ENCODE assay signal across 1 cellular context in the genomic region with DNA sequence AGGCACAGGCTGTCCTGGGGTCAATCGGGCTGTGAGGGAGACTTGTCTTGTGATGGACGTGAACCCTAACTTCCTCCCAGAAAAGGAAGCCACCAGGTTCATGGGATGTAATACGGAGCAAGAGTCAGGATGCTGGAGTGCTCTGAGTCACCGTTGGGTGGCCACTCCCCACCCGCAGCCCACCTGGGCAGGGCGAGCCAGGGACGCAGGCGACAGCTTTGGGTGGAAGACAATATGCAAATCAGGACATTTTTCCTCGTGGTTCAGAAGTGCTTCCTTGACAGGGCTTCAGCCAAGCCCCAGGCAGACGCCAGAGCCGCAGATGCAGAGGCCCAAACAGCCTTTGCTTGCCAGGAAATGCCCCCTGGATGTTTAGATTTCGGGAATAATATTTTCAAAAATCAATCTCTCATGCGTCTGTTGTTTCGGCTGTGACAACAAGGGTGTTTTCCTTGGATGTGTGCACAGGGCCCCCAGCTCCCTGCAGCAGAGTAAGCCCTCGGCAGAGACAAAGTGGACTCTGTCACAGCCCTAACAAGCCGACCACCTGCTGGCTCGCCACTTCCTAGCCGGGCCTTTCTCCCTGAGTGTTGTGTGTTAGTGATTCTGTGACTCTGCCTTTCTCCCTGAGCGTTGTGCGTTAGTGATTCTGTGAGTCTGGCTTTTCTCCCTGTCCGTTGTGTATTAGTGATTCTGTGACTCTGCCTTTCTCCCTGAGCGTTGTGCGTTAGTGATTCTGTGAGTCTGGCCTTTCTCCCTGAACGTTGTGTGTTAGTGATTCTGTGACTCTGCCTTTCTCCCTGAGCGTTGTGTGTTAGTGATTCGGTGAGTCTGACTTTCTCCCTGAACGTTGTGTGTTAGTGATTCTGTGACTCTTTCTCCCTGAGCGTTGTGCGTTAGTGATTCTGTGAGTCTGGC.
TF ChIP-seq lines count a peak whose summit lies in the region.

No MANE protein-coding gene starts in this region.

TF ChIP-seq in IMR-90, 13 proteins besides CTCF, POLR2A, EP300 and RAD21 (continued from another document):
- no peak for TF ChIP-seq BHLHE40 (IDR thresholded peaks at IDR 0.05; ENCODE audit: low read depth, low read length)
- no peak for TF ChIP-seq MXI1 (IDR thresholded peaks at IDR 0.05; ENCODE audit: borderline replicate concordance, low read depth, low read length)
- TF ChIP-seq CEBPB (IDR thresholded peaks at IDR 0.05; ENCODE audit: low read depth, low read length): no peak
- no peak for TF ChIP-seq ELK1 (IDR thresholded peaks at IDR 0.05; ENCODE audit: borderline replicate concordance, low read depth, low read length)
- TF ChIP-seq NFE2L2 (IDR thresholded peaks at IDR 0.05; ENCODE audit: low read depth, low read length): no peak
